In the genomic region with DNA sequence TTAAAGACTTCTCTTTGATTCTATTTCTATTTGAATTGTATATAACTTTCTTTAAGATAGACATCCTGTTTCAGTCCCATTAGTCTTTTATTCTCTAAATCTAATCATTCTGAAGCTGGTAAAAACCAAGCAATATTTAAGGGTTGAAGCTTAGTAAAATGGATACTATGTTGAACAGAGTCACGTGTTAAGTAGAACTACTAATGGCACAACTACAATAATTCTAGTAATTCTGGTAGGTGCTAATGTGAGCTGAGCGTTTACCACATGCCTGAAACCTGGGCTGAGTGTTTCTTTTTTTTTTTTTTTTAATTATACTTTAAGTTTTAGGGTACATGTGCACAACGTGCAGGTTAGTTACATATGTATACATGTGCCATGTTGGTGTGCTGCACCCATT, we compare ENCODE assay signal across 22 cellular contexts. TPM values are rescaled to one million over a fixed set of nuclear protein-coding genes. Genes with fewer than 3 reads are reported as not detected.
DNase-seq lines count a peak whose midpoint lies in the region; ATAC-seq and TF ChIP-seq lines count a peak whose summit lies in the region.
"Had no signal": no experiment of that assay in that cellular context is flagged by ENCODE, and none has a peak within 500 bp of the region (broad histone marks: within the 10 kb centered on the region; RNA-seq: fewer than 3 reads in every experiment).

No MANE protein-coding gene starts in this region.

- in situ Hi-C loops in G401 (cut with HindIII; ENCODE audit: low sequenced_read_pairs) = no loop called here

- no peak overlapping the region for H3K27ac Mint-ChIP-seq in activated naive CD4-positive, alpha-beta T cell treated with anti-CD3 and anti-CD28 coated beads, Interleukin-2, amount 50 U/mL, for 72 hours
- H3K27ac Mint-ChIP-seq: CD4-positive, CD25-positive, alpha-beta regulatory T cell; CD8-positive, alpha-beta memory T cell; IgD-negative memory B cell had no signal

- ATAC-seq in activated naive CD4-positive, alpha-beta T cell treated with anti-CD3 and anti-CD28 coated beads, Interleukin-2, amount 50 U/mL, for 72 hours = peak; percentile 20 to 79
- peak; percentile 53 for ATAC-seq in GM21526 (IDR thresholded peaks at IDR 0.05; ENCODE audit: low FRiP score, unreplicated experiment)
- ATAC-seq: HepG2 had no signal

- H3K36me3 ChIP-seq in OCI-LY3 (replicated peaks; ENCODE audit: low read depth, low read length) = no peaks in the 10 kb centered on the region
- H3K36me3 ChIP-seq: BE2C, HAP-1 had no signal

- peak overlapping the region; percentile 52; the same call in 1 of the 2 replicates for H3K9ac ChIP-seq in OCI-LY3 (ENCODE audit: low read length)
- H3K9ac ChIP-seq: GM23248 had no signal

- no peak overlapping the region for H2AFZ ChIP-seq in OCI-LY3 (ENCODE audit: low read depth, low read length)
- H2AFZ ChIP-seq: GM23248 had no signal

- no peaks in the 10 kb centered on the region for H3K27me3 ChIP-seq in OCI-LY3 (ENCODE audit: low read depth, low read length)
- H3K27me3 ChIP-seq: BE2C had no signal

- H3K79me2 ChIP-seq in OCI-LY3 (ENCODE audit: low read length) = 0 out of 2 replicates have a peak, but pooled peaks cover 5% of the 10 kb centered on the region

- peaks cover 43% of the 10 kb centered on the region for H3K4me1 ChIP-seq in OCI-LY3 (ENCODE audit: low read length)
- H3K4me1 ChIP-seq: BE2C, HAP-1 had no signal

- H3K4me3 ChIP-seq in OCI-LY3 (ENCODE audit: low read length) = peak overlapping the region; percentile 49
- H3K4me3 ChIP-seq: GM23248, HAP-1 had no signal

- no peak for TF ChIP-seq CTCF in OCI-LY3 (IDR thresholded peaks at IDR 0.05; ENCODE audit: low read depth, low read length)

- peaks cover 13 to 14% of the 10 kb centered on the region in 2 donors for H3K36me3 Mint-ChIP-seq in activated naive CD4-positive, alpha-beta T cell treated with anti-CD3 and anti-CD28 coated beads, Interleukin-2, amount 50 U/mL, for 72 hours
- H3K36me3 Mint-ChIP-seq: CD4-positive, CD25-positive, alpha-beta regulatory T cell had no signal

- H3K4me2 ChIP-seq in OCI-LY3 (ENCODE audit: low read length) = peak overlapping the region; percentile 83

- DNase-seq in activated naive CD4-positive, alpha-beta T cell treated with anti-CD3 and anti-CD28 coated beads, Interleukin-2, amount 50 U/mL, for 72 hours (ENCODE audit: low spot score in 2 of 2) = no peak
- DNase-seq in activated naive CD4-positive, alpha-beta T cell treated with Interleukin-2 at 50 U/mL for 16 hours = no peak
- DNase-seq in G401 (ENCODE audit: low spot score) = no peak
- no peak for DNase-seq in NCI-H2029 (lab: John Stamatoyannopoulos, UW)
- DNase-seq in NCI-H69 (lab: John Stamatoyannopoulos, UW) = no peak
- DNase-seq: ACHN; BE2C; C1 segment of cervical spinal cord; CD4-positive, CD25-positive, alpha-beta regulatory T cell; CD8-positive, alpha-beta memory T cell; COR-L47; DMS 273 treated with DMSO at 0.1 percent for 48 hours; DMS53; DND-41; EL; GM23248; KBM-7 had no signal

- H4K20me1 ChIP-seq in OCI-LY3 (ENCODE audit: insufficient read depth, low read length) = no peaks in the 10 kb centered on the region

- peaks cover 8 to 12% of the 10 kb centered on the region in 2 donors for H3K9me3 Mint-ChIP-seq in activated naive CD4-positive, alpha-beta T cell treated with anti-CD3 and anti-CD28 coated beads, Interleukin-2, amount 50 U/mL, for 72 hours

- no peaks in the 10 kb centered on the region for H3K9me3 ChIP-seq in OCI-LY3 (ENCODE audit: insufficient read depth, low read length)
- H3K9me3 ChIP-seq: BE2C, HAP-1 had no signal

- peak overlapping the region; percentile 61 for H3K27ac ChIP-seq in OCI-LY3 (ENCODE audit: low read length)
- H3K27ac ChIP-seq: GM23248 had no signal

RNA-seq across cellular contexts. Expression of a gene that starts 8.9 kb away (rescaled TPM):
- 1 to 10 TPM; 1.5 to 5.2 TPM for total RNA-seq in activated naive CD4-positive, alpha-beta T cell treated with anti-CD3 and anti-CD28 coated beads, Interleukin-2, amount 50 U/mL, for 72 hours
- 0.62 and 3.0 TPM in 2 replicates for total RNA-seq in G401 (2014; rRNA removed; shearing (Covaris generic))
- total RNA-seq: HepG2 had no signal
